Comparison of ENCODE assay signal across 8 cellular contexts in genomic region chr11:44775366-44776356, GRCh38. TPM values are rescaled to one million over a fixed set of nuclear protein-coding genes. Genes with fewer than 3 reads are reported as not detected.
DNase-seq lines count a peak whose midpoint lies in the region; ATAC-seq and TF ChIP-seq lines count a peak whose summit lies in the region.

No MANE protein-coding gene starts in this region.

- no peak overlapping the region for H3K27ac Mint-ChIP-seq in activated naive CD8-positive, alpha-beta T cell treated with anti-CD3 and anti-CD28 coated beads, Interleukin-2, amount 50 U/mL, for 24 hours

- no peaks in the 10 kb centered on the region for H3K36me3 ChIP-seq in ovary

- DNase-seq in DMS53 treated with DMSO at 0.1 percent for 48 hours (lab: John Stamatoyannopoulos, UW; ENCODE audit: unreplicated experiment): peak; percentile 44
- DNase-seq in KBM-7: peak; percentile 66
- DNase-seq in SW 1271 (lab: John Stamatoyannopoulos, UW): peak; percentile 9 to 45
- peak; percentile 65 for DNase-seq in activated naive CD8-positive, alpha-beta T cell treated with anti-CD3 and anti-CD28 coated beads, Interleukin-2, amount 50 U/mL, for 24 hours
- DNase-seq in iPS-NIHi11 (ENCODE audit: low spot score): peak; percentile 85
- peak; percentile 62 to 64 for DNase-seq in stimulated activated CD4-positive, alpha-beta T cell treated with anti-CD3 and anti-CD28 coated beads, Interleukin-2, amount 100 ng/mL, for 48 hours
- no peak for DNase-seq in ovary

- peaks cover 7% of the 10 kb centered on the region for H3K4me1 ChIP-seq in ovary (ENCODE audit: insufficient read depth)

- H3K4me1 Mint-ChIP-seq in activated naive CD8-positive, alpha-beta T cell treated with anti-CD3 and anti-CD28 coated beads, Interleukin-2, amount 50 U/mL, for 24 hours: no peaks in the 10 kb centered on the region

- H3K4me3 ChIP-seq in ovary: no peak overlapping the region

- H3K9me3 Mint-ChIP-seq in activated naive CD8-positive, alpha-beta T cell treated with anti-CD3 and anti-CD28 coated beads, Interleukin-2, amount 50 U/mL, for 24 hours: no peaks in the 10 kb centered on the region

- no peak for TF ChIP-seq POLR2A in ovary (IDR thresholded peaks at IDR 0.05)

- H3K4me3 Mint-ChIP-seq in activated naive CD8-positive, alpha-beta T cell treated with anti-CD3 and anti-CD28 coated beads, Interleukin-2, amount 50 U/mL, for 24 hours: no peak overlapping the region

- WGBS in ovary, 3 donors: 60 to 73% (median 68%) methylated on average over 17 of the region's 17 CpGs

- in situ Hi-C loops in KBM-7 (cut with MboI; ENCODE audit: low pct_unique_long_range_greater_than_20kb, low sequenced_read_pairs): no loop called here

- no peak for TF ChIP-seq EP300 in ovary (IDR thresholded peaks at IDR 0.05)

- ATAC-seq in activated naive CD8-positive, alpha-beta T cell treated with anti-CD3 and anti-CD28 coated beads, Interleukin-2, amount 50 U/mL, for 24 hours: peak; percentile 77
- ATAC-seq in GM18511 (IDR thresholded peaks at IDR 0.05; ENCODE audit: unreplicated experiment): no peak

- H3K27me3 Mint-ChIP-seq in activated naive CD8-positive, alpha-beta T cell treated with anti-CD3 and anti-CD28 coated beads, Interleukin-2, amount 50 U/mL, for 24 hours: peaks cover 4% of the 10 kb centered on the region

- no peaks in the 10 kb centered on the region for H3K36me3 Mint-ChIP-seq in activated naive CD8-positive, alpha-beta T cell treated with anti-CD3 and anti-CD28 coated beads, Interleukin-2, amount 50 U/mL, for 24 hours (ENCODE audit: low read depth)

- no peak overlapping the region for H3K27ac ChIP-seq in ovary

- TF ChIP-seq CTCF in ovary (IDR thresholded peaks at IDR 0.05): no peak

- H3K9me3 ChIP-seq in ovary: no peaks in the 10 kb centered on the region

- no peaks in the 10 kb centered on the region for H3K27me3 ChIP-seq in ovary

- intact Hi-C loops in ovary (cut with DNase I): no loop called here

RNA-seq across cellular contexts. Expression of gene TSPAN18, which starts 48.9 kb away (rescaled TPM):
- total RNA-seq in ovary: 10 to 100 TPM in 4 of 7 donors, 1 to 10 TPM in 3; 2.1 to 25.1 (median 14.4) TPM
- 10 to 100 TPM; 11.6 to 35.3 TPM for polyA plus RNA-seq in ovary

Comparison
In these comparisons a context has a peak if more than half of its experiments do, and no peak if none do; other contexts are left out.
1. DNase-seq: peak in DMS53 treated with DMSO at 0.1 percent for 48 hours (single experiment), KBM-7 (single experiment), SW 1271 (2 of 2), activated naive CD8-positive, alpha-beta T cell treated with anti-CD3 and anti-CD28 coated beads, Interleukin-2, amount 50 U/mL, for 24 hours (single experiment), iPS-NIHi11 (single experiment) and stimulated activated CD4-positive, alpha-beta T cell treated with anti-CD3 and anti-CD28 coated beads, Interleukin-2, amount 100 ng/mL, for 48 hours (2 of 2); none in ovary (0 of 5).